8 cellular contexts compared by ENCODE assay signal in the genomic region with DNA sequence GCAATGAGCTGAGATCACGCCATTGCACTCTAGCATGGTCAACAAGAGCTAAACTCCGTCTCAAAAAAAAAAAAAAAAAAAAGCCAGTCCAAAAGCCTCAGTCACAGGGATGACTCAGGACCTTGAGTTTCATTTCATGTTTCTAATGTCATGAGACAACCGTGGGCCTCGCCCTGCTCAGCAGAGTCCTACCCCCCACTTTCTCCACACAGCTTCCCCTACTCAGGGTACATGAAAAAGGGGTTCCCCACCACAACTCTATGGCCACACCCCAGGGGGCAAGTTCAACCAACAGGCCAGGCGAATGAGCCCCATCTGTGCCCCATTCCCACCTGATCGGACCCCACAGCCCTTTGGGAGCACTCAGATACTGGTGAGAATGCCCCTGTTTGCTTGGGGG. TPM values are rescaled to one million over a fixed set of nuclear protein-coding genes. Genes with fewer than 3 reads are reported as not detected.
DNase-seq lines count a peak whose midpoint lies in the region; ATAC-seq and TF ChIP-seq lines count a peak whose summit lies in the region.

No MANE protein-coding gene starts in this region.

- no peaks in the 10 kb centered on the region for H3K27me3 Mint-ChIP-seq in activated naive CD8-positive, alpha-beta T cell treated with anti-CD3 and anti-CD28 coated beads, Interleukin-2, amount 50 U/mL, for 24 hours
- H3K27me3 Mint-ChIP-seq in type B pancreatic cell, result no peaks in the 10 kb centered on the region

- no peak for TF ChIP-seq CTCF in type B pancreatic cell (conservative IDR thresholded peaks at IDR 0.05)

- H3K36me3 Mint-ChIP-seq in activated naive CD8-positive, alpha-beta T cell treated with anti-CD3 and anti-CD28 coated beads, Interleukin-2, amount 50 U/mL, for 24 hours (ENCODE audit: low read depth), result no peaks in the 10 kb centered on the region
- H3K36me3 Mint-ChIP-seq in type B pancreatic cell, result no peaks in the 10 kb centered on the region

- H3K4me3 Mint-ChIP-seq in activated naive CD8-positive, alpha-beta T cell treated with anti-CD3 and anti-CD28 coated beads, Interleukin-2, amount 50 U/mL, for 24 hours, result no peak overlapping the region
- H3K4me3 Mint-ChIP-seq in type B pancreatic cell, result no peak overlapping the region

- H3K4me1 Mint-ChIP-seq in activated naive CD8-positive, alpha-beta T cell treated with anti-CD3 and anti-CD28 coated beads, Interleukin-2, amount 50 U/mL, for 24 hours, result peaks cover 16% of the 10 kb centered on the region
- no peaks in the 10 kb centered on the region for H3K4me1 Mint-ChIP-seq in type B pancreatic cell (ENCODE audit: unreplicated experiment)

- DNase-seq in EL (peak; percentile 64), type B pancreatic cell (ENCODE audit: extremely low spot score, unreplicated experiment) (no peak), HuH-7 (ENCODE audit: low spot score) (no peak), NCI-H524 (lab: John Stamatoyannopoulos, UW) (no peak), SW 1271 (lab: John Stamatoyannopoulos, UW) (no peak)
- no peak for DNase-seq in activated naive CD8-positive, alpha-beta T cell treated with anti-CD3 and anti-CD28 coated beads, Interleukin-2, amount 50 U/mL, for 24 hours

- no peaks in the 10 kb centered on the region for H3K9me3 Mint-ChIP-seq in activated naive CD8-positive, alpha-beta T cell treated with anti-CD3 and anti-CD28 coated beads, Interleukin-2, amount 50 U/mL, for 24 hours
- H3K9me3 Mint-ChIP-seq in type B pancreatic cell, result no peaks in the 10 kb centered on the region

- ATAC-seq in GM19438 (IDR thresholded peaks at IDR 0.05; ENCODE audit: low read depth, unreplicated experiment), result peak; percentile 91
- ATAC-seq in HG03342 (IDR thresholded peaks at IDR 0.05; ENCODE audit: unreplicated experiment), result peak; percentile 86
- peak; percentile 88 for ATAC-seq in activated naive CD8-positive, alpha-beta T cell treated with anti-CD3 and anti-CD28 coated beads, Interleukin-2, amount 50 U/mL, for 24 hours

- H3K27ac Mint-ChIP-seq in activated naive CD8-positive, alpha-beta T cell treated with anti-CD3 and anti-CD28 coated beads, Interleukin-2, amount 50 U/mL, for 24 hours, result no peak overlapping the region
- peak overlapping the region; percentile 90 for H3K27ac Mint-ChIP-seq in type B pancreatic cell

RNA-seq across cellular contexts. Expression of gene ADA2, which starts 24.3 kb away (rescaled TPM):
- total RNA-seq in type B pancreatic cell (ENCODE audit: low replicate concordance), result 22.2 and 25.8 TPM in 2 replicates
